Comparison of ENCODE assay signal across 7 cellular contexts in the genomic region with DNA sequence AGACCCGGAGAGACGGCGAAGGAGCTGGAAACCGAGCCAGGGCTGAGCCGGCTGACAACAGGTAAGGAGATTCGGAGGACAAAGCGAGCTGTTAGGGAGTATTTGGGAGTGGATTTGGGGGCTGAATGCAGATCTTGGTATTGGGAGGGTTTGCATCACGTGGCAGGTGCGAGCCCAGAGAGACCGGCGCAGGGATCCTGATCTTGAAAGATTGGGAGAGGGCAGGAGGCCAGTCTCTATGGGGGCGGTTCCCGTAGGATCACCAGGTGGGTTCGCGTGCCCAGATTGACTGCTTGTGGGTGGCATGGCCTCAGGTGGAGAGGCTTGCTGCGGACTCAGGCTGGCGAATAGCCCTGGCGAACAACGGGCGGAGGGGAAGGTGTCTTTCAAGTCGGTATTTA. TPM values are rescaled to one million over a fixed set of nuclear protein-coding genes. Genes with fewer than 3 reads are reported as not detected.
DNase-seq lines count a peak whose midpoint lies in the region; ATAC-seq and TF ChIP-seq lines count a peak whose summit lies in the region.

No MANE protein-coding gene starts in this region.

- CTCF ChIA-PET in activated CD8-positive, alpha-beta T cell treated with anti-CD3 and anti-CD28 coated beads for 36 hours (lab: Charles Lee), result interaction anchor here (0.6 to 1.8 kb wide), 3 partner anchors 27 to 40 kb away, joined by 3 to 11 read pairs (median 4); no protein-coding TSS in a partner anchor

- H3K4me1 ChIP-seq in right atrium auricular region (peaks cover 0 to 20% of the 10 kb centered on the region in 2 donors), skeletal muscle satellite cell (ENCODE audit: control insufficient read depth, insufficient read depth, low read length) (peaks cover 18% of the 10 kb centered on the region)

- peaks cover 21% of the 10 kb centered on the region for H3K4me1 Mint-ChIP-seq in activated CD8-positive, alpha-beta T cell treated with anti-CD3 and anti-CD28 coated beads for 36 hours (ENCODE audit: low read depth)

- peak overlapping the region; percentile 80 for H3K4me3 Mint-ChIP-seq in activated CD8-positive, alpha-beta T cell treated with anti-CD3 and anti-CD28 coated beads for 36 hours

- H3K9ac ChIP-seq in skeletal muscle satellite cell (ENCODE audit: low read depth, low read length), result peak overlapping the region; percentile 37

- H3K27ac ChIP-seq in right atrium auricular region, result peak overlapping the region; percentile 90 to 98

- peaks cover 2% of the 10 kb centered on the region for H3K36me3 Mint-ChIP-seq in activated CD8-positive, alpha-beta T cell treated with anti-CD3 and anti-CD28 coated beads for 36 hours (ENCODE audit: low read depth)

- intact Hi-C loops in activated CD8-positive, alpha-beta T cell treated with anti-CD3 and anti-CD28 coated beads for 36 hours (cut with micrococcal nuclease), result no loop called here

- peak; percentile 6 for ATAC-seq in HG02759 (IDR thresholded peaks at IDR 0.05; ENCODE audit: unreplicated experiment)
- ATAC-seq in activated CD8-positive, alpha-beta T cell treated with anti-CD3 and anti-CD28 coated beads for 36 hours, result no peak
- ATAC-seq in HG02623 (IDR thresholded peaks at IDR 0.05; ENCODE audit: unreplicated experiment), result no peak

- H3K9me3 ChIP-seq in right atrium auricular region (no peaks in the 10 kb centered on the region), skeletal muscle satellite cell (replicated peaks; ENCODE audit: low read length) (no peaks in the 10 kb centered on the region)

- POLR2A ChIA-PET in activated CD8-positive, alpha-beta T cell treated with anti-CD3 and anti-CD28 coated beads for 36 hours (lab: Charles Lee), result interaction anchor here (0.6 kb wide), 1 partner anchor 70 kb away, joined by 3 read pairs; no protein-coding TSS in a partner anchor

- no peak for TF ChIP-seq CTCF in activated CD8-positive, alpha-beta T cell treated with anti-CD3 and anti-CD28 coated beads for 36 hours (IDR thresholded peaks at IDR 0.05)
- TF ChIP-seq CTCF in right atrium auricular region (IDR thresholded peaks at IDR 0.05), result no peak

- H3K27me3 Mint-ChIP-seq in activated CD8-positive, alpha-beta T cell treated with anti-CD3 and anti-CD28 coated beads for 36 hours, result no peaks in the 10 kb centered on the region

- H3K27ac Mint-ChIP-seq in activated CD8-positive, alpha-beta T cell treated with anti-CD3 and anti-CD28 coated beads for 36 hours, result peak overlapping the region; percentile 30

- peak overlapping the region; percentile 84 for H3K4me2 ChIP-seq in skeletal muscle satellite cell (ENCODE audit: low read length)

- no peak for DNase-seq in activated CD8-positive, alpha-beta T cell treated with anti-CD3 and anti-CD28 coated beads for 36 hours
- no peak for DNase-seq in right atrium auricular region (ENCODE audit: low spot score)
- DNase-seq in NK-92 (lab: John Stamatoyannopoulos, UW; ENCODE audit: unreplicated experiment), result no peak
- no peak for DNase-seq in stimulated activated CD4-positive, alpha-beta T cell treated with anti-CD3 and anti-CD28 coated beads, Interleukin-12 subunit alpha, Interleukin-12 subunit beta, amount 100 ng/mL, for 4 hours

- peaks cover 2% of the 10 kb centered on the region for H3K9me3 Mint-ChIP-seq in activated CD8-positive, alpha-beta T cell treated with anti-CD3 and anti-CD28 coated beads for 36 hours

- H3K4me3 ChIP-seq in right atrium auricular region (peak overlapping the region; percentile 46 to 60), skeletal muscle satellite cell (ENCODE audit: low read length) (peak overlapping the region; percentile 69)

- H3K36me3 ChIP-seq in right atrium auricular region (peaks cover 15% of the 10 kb centered on the region), skeletal muscle satellite cell (ENCODE audit: insufficient read depth, low read length) (no peaks in the 10 kb centered on the region)

- no peaks in the 10 kb centered on the region for H3K27me3 ChIP-seq in right atrium auricular region
- no peaks in the 10 kb centered on the region for H3K27me3 ChIP-seq in skeletal muscle satellite cell (ENCODE audit: control insufficient read depth, insufficient read depth, low read length)

RNA-seq across cellular contexts. Expression of gene CIART, which starts 0.2 kb away (rescaled TPM):
- 1 to 10 TPM; 3.6 to 5.1 TPM for total RNA-seq in activated CD8-positive, alpha-beta T cell treated with anti-CD3 and anti-CD28 coated beads for 36 hours
- total RNA-seq in right atrium auricular region, result 1 to 10 TPM; 4.0 to 4.2 TPM
- 1.3 and 4.8 TPM in 2 replicates for total RNA-seq in skeletal muscle satellite cell (2012; rRNA removed)

RNA-seq across cellular contexts. Expression of gene C1orf54, which starts 10.0 kb away (rescaled TPM):
- total RNA-seq in activated CD8-positive, alpha-beta T cell treated with anti-CD3 and anti-CD28 coated beads for 36 hours, result 1 to 10 TPM in 1 of 2 experiments, under 1 TPM in 1; 0.90 to 1.3 TPM
- 10 to 100 TPM in 1 of 2 donors, 1 to 10 TPM in 1; 9.6 to 10.0 TPM for total RNA-seq in right atrium auricular region
- 7.9 and 10.7 TPM in 2 replicates for total RNA-seq in skeletal muscle satellite cell (2012; rRNA removed)

RNA-seq across cellular contexts. Expression of gene MRPS21, which starts 11.1 kb away (rescaled TPM):
- 10 to 100 TPM; 73.4 to 81.9 TPM for total RNA-seq in activated CD8-positive, alpha-beta T cell treated with anti-CD3 and anti-CD28 coated beads for 36 hours
- 10 to 100 TPM; 45.5 to 45.9 TPM for total RNA-seq in right atrium auricular region
- total RNA-seq in skeletal muscle satellite cell (2012; rRNA removed), result 42.3 and 46.7 TPM in 2 replicates

RNA-seq across cellular contexts. Expression of gene APH1A, which starts 13.7 kb away (rescaled TPM):
- total RNA-seq in activated CD8-positive, alpha-beta T cell treated with anti-CD3 and anti-CD28 coated beads for 36 hours, result 10 to 100 TPM; 83.7 to 87.4 TPM
- total RNA-seq in right atrium auricular region, result 10 to 100 TPM; 60.6 to 64.9 TPM
- 82.6 and 85.0 TPM in 2 replicates for total RNA-seq in skeletal muscle satellite cell (2012; rRNA removed)

RNA-seq across cellular contexts. Expression of gene CA14, which starts 25.0 kb away (rescaled TPM):
- not detected for total RNA-seq in activated CD8-positive, alpha-beta T cell treated with anti-CD3 and anti-CD28 coated beads for 36 hours
- 1 to 10 TPM; 4.2 to 5.7 TPM for total RNA-seq in right atrium auricular region
- not detected in 2 replicates for total RNA-seq in skeletal muscle satellite cell (2012; rRNA removed)

Comparison
In these comparisons a context has a peak if more than half of its experiments do, and no peak if none do; other contexts are left out.
1. RNA of gene C1orf54, which starts 10.0 kb away (total RNA-seq): 9.6 to 10.0 TPM in right atrium auricular region; 0.90 to 1.3 TPM in activated CD8-positive, alpha-beta T cell treated with anti-CD3 and anti-CD28 coated beads for 36 hours; every median in the first group is over 4 times any median in the second.